In the genomic region with DNA sequence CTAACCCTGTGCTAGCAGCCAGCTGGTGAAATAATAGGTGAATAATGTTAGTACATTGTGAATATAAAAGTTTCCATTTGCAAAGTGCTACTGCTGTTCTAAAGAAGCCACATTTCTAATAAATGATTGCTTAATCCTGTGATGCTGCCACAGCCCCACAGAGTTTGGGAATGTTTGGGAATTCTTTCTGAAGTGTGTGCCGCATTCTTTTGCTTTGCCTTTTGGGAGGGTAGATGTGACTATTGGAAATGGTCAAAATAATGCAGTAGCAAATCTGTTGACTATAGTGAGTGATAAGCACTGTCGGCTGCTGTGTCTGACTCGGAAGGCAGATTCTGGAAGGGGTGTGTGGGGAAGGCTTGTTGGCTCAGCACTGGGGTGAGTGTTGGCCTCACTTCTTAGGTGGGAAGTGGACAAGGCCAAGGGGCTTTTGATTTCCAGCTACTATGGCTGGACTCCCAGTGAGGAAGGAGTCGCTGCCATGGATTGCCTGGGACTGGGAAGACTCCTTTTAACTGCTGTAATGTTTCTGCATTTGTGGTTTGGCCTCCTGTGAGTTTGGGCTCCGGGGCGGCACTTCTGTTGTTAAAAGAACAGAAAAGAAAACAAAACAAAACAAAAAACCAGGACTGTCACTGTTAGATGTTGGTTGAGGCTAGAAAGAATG, we compare ENCODE assay signal across 10 cellular contexts. TPM values are rescaled to one million over a fixed set of nuclear protein-coding genes. Genes with fewer than 3 reads are reported as not detected.
A peak's percentile ranks its signal among the peaks of the same experiment; 100 is the strongest.
DNase-seq lines count a peak whose midpoint lies in the region; ATAC-seq and TF ChIP-seq lines count a peak whose summit lies in the region.
"Had no signal": no experiment of that assay in that cellular context is flagged by ENCODE, and none has a peak within 500 bp of the region (broad histone marks: within the 10 kb centered on the region; RNA-seq: fewer than 3 reads in every experiment).

No MANE protein-coding gene starts in this region.

- H3K27me3 ChIP-seq in HL-60 (ENCODE audit: insufficient read depth, poor library complexity, severe bottlenecking) (no peaks in the 10 kb centered on the region), smooth muscle cell (ENCODE audit: low read depth) (peaks cover 31% of the 10 kb centered on the region), SK-N-SH (ENCODE audit: insufficient read depth) (peaks cover 46% of the 10 kb centered on the region)

- peaks cover 98 to 100% of the 10 kb centered on the region in 2 donors for H3K4me1 Mint-ChIP-seq in immature natural killer cell

- peak overlapping the region; percentile 74 to 91 (median 80) for H3K4me3 Mint-ChIP-seq in immature natural killer cell

- H3K36me3 ChIP-seq in smooth muscle cell (ENCODE audit: low read depth) (no peaks in the 10 kb centered on the region), SK-N-SH (replicated peaks in 1 of 2; ENCODE audit: control insufficient read depth in 1 of 2, insufficient read depth in 2 of 2, low read length in 1 of 2) (no peaks in the 10 kb centered on the region)

- H3K9me3 ChIP-seq in smooth muscle cell (replicated peaks; ENCODE audit: low read depth): no peaks in the 10 kb centered on the region
- H3K9me3 ChIP-seq in SK-N-SH: no peaks in the 10 kb centered on the region

- peaks cover 8% of the 10 kb centered on the region for H3F3A ChIP-seq in smooth muscle cell (ENCODE audit: low read depth)
- H3F3A ChIP-seq in SK-N-SH (replicated peaks; ENCODE audit: insufficient read depth): no peaks in the 10 kb centered on the region

- TF ChIP-seq EP300 in SK-N-SH (IDR thresholded peaks at IDR 0.05; ENCODE audit: borderline replicate concordance in 1 of 2, low read depth in 1 of 2, low read length in 1 of 2): no peak

- H3K9ac ChIP-seq in smooth muscle cell (ENCODE audit: low read depth): no peak overlapping the region
- H3K9ac ChIP-seq in SK-N-SH: no peak overlapping the region

- POLR2A ChIA-PET in SK-N-SH (lab: Yijun Ruan, JAX): no interaction called here

- peaks cover 23 to 26% (median 25%) of the 10 kb centered on the region in 3 donors for H3K27me3 Mint-ChIP-seq in immature natural killer cell (ENCODE audit: low read depth in 3 of 3)

- H3K4me2 ChIP-seq in smooth muscle cell: peak overlapping the region; percentile 19
- no peak overlapping the region for H3K4me2 ChIP-seq in SK-N-SH

- H3K9me2 ChIP-seq in SK-N-SH: no peaks in the 10 kb centered on the region

- peaks cover 56% of the 10 kb centered on the region for H3K4me1 ChIP-seq in smooth muscle cell (ENCODE audit: low read depth)
- peaks cover 18 to 22% of the 10 kb centered on the region in 2 experiments; a peak in 3 of 4 replicates for H3K4me1 ChIP-seq in SK-N-SH (ENCODE audit: control insufficient read depth in 1 of 2, insufficient read depth in 2 of 2, low read depth in 1 of 2, low read length in 1 of 2)

- 52% methylated on average over 6 of the region's 6 CpGs for WGBS in smooth muscle cell (ENCODE audit: low lambda C conversion rate)
- WGBS in SK-N-SH (ENCODE audit: low lambda C conversion rate): 70% methylated on average over 6 of the region's 6 CpGs

- no peaks in the 10 kb centered on the region for H3K79me2 ChIP-seq in smooth muscle cell (ENCODE audit: low read depth)
- no peaks in the 10 kb centered on the region for H3K79me2 ChIP-seq in SK-N-SH (ENCODE audit: insufficient read depth)

- TF ChIP-seq RAD21 in SK-N-SH (IDR thresholded peaks at IDR 0.05; ENCODE audit: low read length): no peak

- peak overlapping the region; percentile 97 to 100 (median 99) for H3K27ac Mint-ChIP-seq in immature natural killer cell

- no peak for ATAC-seq in GM18505 (IDR thresholded peaks at IDR 0.05; ENCODE audit: unreplicated experiment)

- peaks cover 0 to 10% (median 3%) of the 10 kb centered on the region in 3 donors for H3K36me3 Mint-ChIP-seq in immature natural killer cell

- H2AFZ ChIP-seq in smooth muscle cell (ENCODE audit: low read depth) (no peak overlapping the region), SK-N-SH (ENCODE audit: low read depth) (no peak overlapping the region)

- no peak overlapping the region for H3K4me3 ChIP-seq in HL-60 (replicated peaks; ENCODE audit: insufficient read depth, low read length)
- H3K4me3 ChIP-seq in smooth muscle cell: no peak overlapping the region
- no peak overlapping the region for H3K4me3 ChIP-seq in SK-N-SH (ENCODE audit: low read depth in 2 of 2, low read length in 1 of 2)

- no peaks in the 10 kb centered on the region for H4K20me1 ChIP-seq in smooth muscle cell (ENCODE audit: low read depth)
- no peaks in the 10 kb centered on the region for H4K20me1 ChIP-seq in SK-N-SH (ENCODE audit: insufficient read depth)

- TF ChIP-seq CTCF in HL-60 (IDR thresholded peaks at IDR 0.05; ENCODE audit: insufficient read depth, low read length) (no peak), smooth muscle cell (IDR thresholded peaks at IDR 0.05; ENCODE audit: borderline replicate concordance, insufficient read depth, poor library complexity, severe bottlenecking) (no peak), SK-N-SH (IDR thresholded peaks at IDR 0.05) (no peak)

- no peak for TF ChIP-seq POLR2A in GM18505 (IDR thresholded peaks at IDR 0.05; ENCODE audit: borderline replicate concordance, extremely low read depth, insufficient read depth, insufficient read length)

- no peaks in the 10 kb centered on the region for H3K9me3 Mint-ChIP-seq in immature natural killer cell

- CTCF ChIA-PET in SK-N-SH (lab: Yijun Ruan, JAX): no interaction called here

- DNase-seq in HL-60 (ENCODE audit: low read depth in 1 of 2, low spot score in 1 of 2): no peak
- peak; percentile 54 for DNase-seq in brain pericyte (ENCODE audit: low read depth, low spot score)
- no peak for DNase-seq in immature natural killer cell
- no peak for DNase-seq in smooth muscle cell (lab: John Stamatoyannopoulos, UW; ENCODE audit: unreplicated experiment)
- DNase-seq in SK-N-SH: no peak
- no peak for DNase-seq in SHP77 (lab: John Stamatoyannopoulos, UW)
- no peak for DNase-seq in dedifferentiated amniotic fluid mesenchymal stem cell (ENCODE audit: extremely low spot score)
- DNase-seq: DMS79 had no signal

- peak overlapping the region; percentile 94 for H3K27ac ChIP-seq in HL-60 (replicated peaks)
- no peak overlapping the region for H3K27ac ChIP-seq in smooth muscle cell (ENCODE audit: low read depth)
- no peak overlapping the region for H3K27ac ChIP-seq in SK-N-SH (ENCODE audit: low read depth in 2 of 2, low read length in 1 of 2)

TF ChIP-seq in SK-N-SH, 30 proteins besides CTCF, POLR2A, EP300 and RAD21:
- TF ChIP-seq MEF2A (IDR thresholded peaks at IDR 0.05; ENCODE audit: borderline replicate concordance, low read depth) (no peak), TCF12 (IDR thresholded peaks at IDR 0.05) (no peak), RCOR1 (IDR thresholded peaks at IDR 0.05; ENCODE audit: low read length) (no peak), TEAD4 (IDR thresholded peaks at IDR 0.05; ENCODE audit: borderline replicate concordance, insufficient read depth) (no peak), CHD2 (IDR thresholded peaks at IDR 0.05; ENCODE audit: low read length, partially characterized antibody) (no peak), FOXM1 (IDR thresholded peaks at IDR 0.05; ENCODE audit: low read depth) (no peak), NRF1 (IDR thresholded peaks at IDR 0.05; ENCODE audit: low read depth, low read length) (no peak)
- TF ChIP-seq, protein P1, sequence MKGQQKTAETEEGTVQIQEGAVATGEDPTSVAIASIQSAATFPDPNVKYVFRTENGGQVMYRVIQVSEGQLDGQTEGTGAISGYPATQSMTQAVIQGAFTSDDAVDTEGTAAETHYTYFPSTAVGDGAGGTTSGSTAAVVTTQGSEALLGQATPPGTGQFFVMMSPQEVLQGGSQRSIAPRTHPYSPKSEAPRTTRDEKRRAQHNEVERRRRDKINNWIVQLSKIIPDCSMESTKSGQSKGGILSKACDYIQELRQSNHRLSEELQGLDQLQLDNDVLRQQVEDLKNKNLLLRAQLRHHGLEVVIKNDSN (IDR thresholded peaks at IDR 0.05; ENCODE audit: borderline replicate concordance, low read depth): no peak

RNA-seq across cellular contexts. Expression of a gene that starts 20.0 kb away (rescaled TPM):
- polyA plus RNA-seq in immature natural killer cell (100 to 1,000 TPM in 1 of 3 donors, 10 to 100 TPM in 2; 90.4 to 197 (median 92.5) TPM), smooth muscle cell (0.50 TPM in 1 of 2 replicates, not detected in the other), SK-N-SH (2012; rRNA removed) (not detected in 2 replicates)
- not detected in 2 replicates for total RNA-seq in smooth muscle cell
- polyA plus RNA-seq in SK-N-SH (2012; cell fraction: cytosol; rRNA removed): not detected in 2 replicates
- not detected in 2 replicates for polyA plus RNA-seq in SK-N-SH (2012; cell fraction: nucleus; rRNA removed)
- total RNA-seq: SK-MEL-5 had no signal

Comparison
In these comparisons a context has a peak if more than half of its experiments do, and no peak if none do; other contexts are left out.
1. RNA of a gene that starts 20.0 kb away (polyA plus RNA-seq): 90.4 to 197 TPM in immature natural killer cell; 0.50 TPM in smooth muscle cell and not detected in SK-N-SH; every median in the first group is over 10 times any median in the second.